In genomic region chr1:176803596-176803995, GRCh38 we compare ENCODE assay signal across 3 cellular contexts.
TF ChIP-seq lines count a peak whose summit lies in the region.

No MANE protein-coding gene starts in this region.

TF ChIP-seq in GM23338, 12 proteins besides CTCF, POLR2A, EP300 and RAD21 (continues in another document):
- TF ChIP-seq STAT1 (IDR thresholded peaks at IDR 0.05; ENCODE audit: unreplicated experiment), result no peak
- no peak for TF ChIP-seq ZNF114 (CRISPR knock-in tag; IDR thresholded peaks at IDR 0.05)
- no peak for TF ChIP-seq REST (IDR thresholded peaks at IDR 0.05; ENCODE audit: unreplicated experiment)
- TF ChIP-seq EZH2phosphoT487 (IDR thresholded peaks at IDR 0.05; ENCODE audit: unreplicated experiment), result no peak
- no peak for TF ChIP-seq NANOG (IDR thresholded peaks at IDR 0.05; ENCODE audit: borderline replicate concordance)
- TF ChIP-seq EZH2 (IDR thresholded peaks at IDR 0.05; ENCODE audit: low read depth, unreplicated experiment), result no peak

TF ChIP-seq in H1, 55 proteins besides CTCF, POLR2A, EP300 and RAD21:
- TF ChIP-seq CHD2 (IDR thresholded peaks at IDR 0.05; ENCODE audit: low read length), result no peak
- TF ChIP-seq SP1 (IDR thresholded peaks at IDR 0.05; ENCODE audit: low read depth, low read length), result no peak
- no peak for TF ChIP-seq SIN3A (conservative IDR thresholded peaks at IDR 0.05 in 1 of 2, IDR thresholded peaks at IDR 0.05 in 1 of 2; ENCODE audit: low read depth in 1 of 2, low read length in 2 of 2)
- TF ChIP-seq JUN (IDR thresholded peaks at IDR 0.05; ENCODE audit: low read depth, low read length), result no peak
- TF ChIP-seq BCL11A (IDR thresholded peaks at IDR 0.05; ENCODE audit: low read depth in 2 of 2, low read length in 2 of 2), result no peak
- no peak for TF ChIP-seq BACH1 (IDR thresholded peaks at IDR 0.05; ENCODE audit: low read length)
- no peak for TF ChIP-seq SP4 (IDR thresholded peaks at IDR 0.05; ENCODE audit: low read length)
- TF ChIP-seq BRCA1 (IDR thresholded peaks at IDR 0.05; ENCODE audit: low read depth, low read length), result no peak
- TF ChIP-seq SUZ12 (IDR thresholded peaks at IDR 0.05; ENCODE audit: low read length), result no peak
- TF ChIP-seq RBBP5 (IDR thresholded peaks at IDR 0.05; ENCODE audit: borderline replicate concordance, low read depth, low read length), result no peak
- no peak for TF ChIP-seq FOSL1 (IDR thresholded peaks at IDR 0.05; ENCODE audit: insufficient read depth, low read depth, low read length)
- TF ChIP-seq CBX5 (IDR thresholded peaks at IDR 0.05; ENCODE audit: low read depth, low read length), result no peak

TF ChIP-seq in neural cell, 6 proteins besides CTCF, POLR2A, EP300 and RAD21:
- TF ChIP-seq EZH2 (IDR thresholded peaks at IDR 0.05; ENCODE audit: borderline replicate concordance, insufficient read depth, low read length, poor library complexity, severe bottlenecking) (no peak), REST (IDR thresholded peaks at IDR 0.05; ENCODE audit: borderline replicate concordance) (no peak), TAF1 (IDR thresholded peaks at IDR 0.05; ENCODE audit: low read depth) (no peak), MXI1 (conservative IDR thresholded peaks at IDR 0.05; ENCODE audit: poor library complexity, severe bottlenecking) (no peak), POLR2AphosphoS5 (IDR thresholded peaks at IDR 0.05) (no peak), SMC3 (conservative IDR thresholded peaks at IDR 0.05; ENCODE audit: poor library complexity) (no peak)
